ENCODE assay signal across 8 cellular contexts in genomic region chr22:46769191-46769675, GRCh38. TPM values are rescaled to one million over a fixed set of nuclear protein-coding genes. Genes with fewer than 3 reads are reported as not detected.
A peak's percentile ranks its signal among the peaks of the same experiment; 100 is the strongest.
DNase-seq lines count a peak whose midpoint lies in the region; ATAC-seq and TF ChIP-seq lines count a peak whose summit lies in the region.

No MANE protein-coding gene starts in this region.

- ATAC-seq in right cardiac atrium (peak; percentile 40 to 43), GM18867 (IDR thresholded peaks at IDR 0.05; ENCODE audit: unreplicated experiment) (no peak), HG03378 (IDR thresholded peaks at IDR 0.05; ENCODE audit: unreplicated experiment) (no peak)

- H3K27ac ChIP-seq in SJCRH30: peak overlapping the region; percentile 58
- H3K27ac ChIP-seq in right cardiac atrium (ENCODE audit: low read length): peak overlapping the region; percentile 16
- peak overlapping the region in 3 of 4 donors; percentile 59 to 70 (median 67) for H3K27ac ChIP-seq in transverse colon

- no peak for TF ChIP-seq POLR2A in transverse colon (IDR thresholded peaks at IDR 0.05)

- H3K27me3 Mint-ChIP-seq in activated naive CD4-positive, alpha-beta T cell treated with anti-CD3 and anti-CD28 coated beads for 36 hours (ENCODE audit: low read depth): no peaks in the 10 kb centered on the region

- no peaks in the 10 kb centered on the region for H3K27me3 ChIP-seq in SJCRH30
- no peaks in the 10 kb centered on the region for H3K27me3 ChIP-seq in right cardiac atrium (ENCODE audit: control insufficient read depth, insufficient read depth)
- H3K27me3 ChIP-seq in transverse colon: no peaks in the 10 kb centered on the region

- no peaks in the 10 kb centered on the region for H3K36me3 ChIP-seq in SJCRH30
- H3K36me3 ChIP-seq in transverse colon: no peaks in the 10 kb centered on the region

- peaks cover 4% of the 10 kb centered on the region for H3K36me3 Mint-ChIP-seq in activated naive CD4-positive, alpha-beta T cell treated with anti-CD3 and anti-CD28 coated beads for 36 hours (ENCODE audit: low read depth)

- H3K4me1 ChIP-seq in SJCRH30 (peaks cover 27% of the 10 kb centered on the region), right cardiac atrium (ENCODE audit: control insufficient read depth, insufficient read depth, low read length) (peaks cover 15% of the 10 kb centered on the region), transverse colon (peaks cover 4 to 60% (median 25%) of the 10 kb centered on the region in 4 donors)

- peak overlapping the region; percentile 50 for H3K27ac Mint-ChIP-seq in activated naive CD4-positive, alpha-beta T cell treated with anti-CD3 and anti-CD28 coated beads for 36 hours

- no peak for TF ChIP-seq EP300 in transverse colon (IDR thresholded peaks at IDR 0.05; ENCODE audit: low read depth)

- peaks cover 62% of the 10 kb centered on the region for H3K4me1 Mint-ChIP-seq in activated naive CD4-positive, alpha-beta T cell treated with anti-CD3 and anti-CD28 coated beads for 36 hours (ENCODE audit: low read depth)

- in situ Hi-C loops in transverse colon (cut with MboI; ENCODE audit: low pct_ligation_motif_present in 1 of 4, low pct_unique_long_range_greater_than_20kb in 1 of 4, low sequenced_read_pairs in 3 of 4): loop anchor here in 1 of 4 donors (25.0 kb wide), 1 partner anchor 207 kb away; no protein-coding TSS in a partner anchor

- H3K4me3 ChIP-seq in SJCRH30: no peak overlapping the region
- no peak overlapping the region for H3K4me3 ChIP-seq in right cardiac atrium (ENCODE audit: low read length)
- H3K4me3 ChIP-seq in transverse colon: no peak overlapping the region

- no peak for TF ChIP-seq CTCF in transverse colon (IDR thresholded peaks at IDR 0.05)

- CTCF ChIA-PET in activated naive CD4-positive, alpha-beta T cell treated with anti-CD3 and anti-CD28 coated beads for 36 hours (lab: Charles Lee): interaction anchor here (0.6 to 2.1 kb wide), 2 partner anchors 30 to 34 kb away, joined by 7 to 8 read pairs; no protein-coding TSS in a partner anchor

- WGBS in right cardiac atrium: 74% methylated on average over 17 of the region's 17 CpGs
- WGBS in transverse colon (ENCODE audit: low coverage in 1 of 2), 2 donors: 81 to 87% methylated on average over 4 to 17 of the region's 17 CpGs

- no peaks in the 10 kb centered on the region for H3K9me3 Mint-ChIP-seq in activated naive CD4-positive, alpha-beta T cell treated with anti-CD3 and anti-CD28 coated beads for 36 hours

- H3K9me3 ChIP-seq in SJCRH30 (replicated peaks): no peaks in the 10 kb centered on the region
- no peaks in the 10 kb centered on the region for H3K9me3 ChIP-seq in right cardiac atrium (ENCODE audit: control insufficient read depth, low read length)
- H3K9me3 ChIP-seq in transverse colon: no peaks in the 10 kb centered on the region

- intact Hi-C loops in activated naive CD4-positive, alpha-beta T cell treated with anti-CD3 and anti-CD28 coated beads for 36 hours (cut with micrococcal nuclease): no loop called here
- intact Hi-C loops in right cardiac atrium (cut with DNase I) (no loop called here), transverse colon (cut with DNase I; ENCODE audit: low total_unique reads) (no loop called here)

- no peak overlapping the region for H3K4me3 Mint-ChIP-seq in activated naive CD4-positive, alpha-beta T cell treated with anti-CD3 and anti-CD28 coated beads for 36 hours

- no peak for DNase-seq in activated naive CD4-positive, alpha-beta T cell treated with anti-CD3 and anti-CD28 coated beads for 36 hours
- DNase-seq in activated naive CD4-positive, alpha-beta T cell treated with Interleukin-2 at 50 U/mL for 16 hours: no peak
- DNase-seq in SJCRH30: no peak
- peak in 1 of 3 donors; percentile 71 for DNase-seq in right cardiac atrium
- no peak for DNase-seq in transverse colon
- no peak for DNase-seq in stimulated activated CD4-positive, alpha-beta T cell treated with anti-CD3 and anti-CD28 coated beads, Interleukin-4, amount 100 ng/mL, for 4 hours

RNA-seq across cellular contexts. Expression of gene TBC1D22A, which starts 6.8 kb away (rescaled TPM):
- 10 to 100 TPM; 20.1 to 21.4 TPM for total RNA-seq in activated naive CD4-positive, alpha-beta T cell treated with anti-CD3 and anti-CD28 coated beads for 36 hours
- 8.4 and 8.9 TPM in 2 replicates for total RNA-seq in SJCRH30 (2014; rRNA removed; shearing (Covaris generic))
- total RNA-seq in right cardiac atrium (10 to 100 TPM; 15.3 to 17.3 (median 16.4) TPM), transverse colon (100 to 1,000 TPM in 1 of 4 donors, 10 to 100 TPM in 3; 31.2 to 111 (median 41.8) TPM)
- 12.0 TPM for polyA plus RNA-seq in right cardiac atrium

RNA-seq across cellular contexts. Expression of gene CERK, which starts 31.2 kb away (rescaled TPM):
- total RNA-seq in activated naive CD4-positive, alpha-beta T cell treated with anti-CD3 and anti-CD28 coated beads for 36 hours: 10 to 100 TPM; 32.6 to 34.9 TPM
- 87.7 and 92.7 TPM in 2 replicates for total RNA-seq in SJCRH30 (2014; rRNA removed; shearing (Covaris generic))
- 10 to 100 TPM; 59.5 to 83.5 (median 68.7) TPM for total RNA-seq in right cardiac atrium
- 32.6 TPM for polyA plus RNA-seq in right cardiac atrium
- 10 to 100 TPM; 13.7 to 72.2 (median 63.5) TPM for total RNA-seq in transverse colon

Comparison
In these comparisons a context has a peak if more than half of its experiments do, and no peak if none do; other contexts are left out.
1. H3K27ac ChIP-seq: peak in every context shown above with its lines; median percentile 67 in transverse colon; 58 in SJCRH30; 16 in right cardiac atrium.
2. ATAC-seq: peak in right cardiac atrium (2 of 2); none in GM18867 (single experiment) and HG03378 (single experiment).